1 cellular context compared by ENCODE assay signal in genomic region chr17:55454906-55455474, GRCh38.
A peak's percentile ranks its signal among the peaks of the same experiment; 100 is the strongest.
TF ChIP-seq lines count a peak whose summit lies in the region.

No MANE protein-coding gene starts in this region.

TF ChIP-seq in A549, 52 proteins besides CTCF, POLR2A, EP300 and RAD21 (continued from another document):
- TF ChIP-seq HOXB13 (CRISPR knock-in tag; IDR thresholded peaks at IDR 0.05; ENCODE audit: low read depth) (peak; percentile 98; the same call in 1 of the 2 replicates), FOXS1 (CRISPR knock-in tag; IDR thresholded peaks at IDR 0.05) (peak; percentile 91), GATA3 (IDR thresholded peaks at IDR 0.05; ENCODE audit: borderline replicate concordance) (peak; percentile 100), HOXA7 (CRISPR knock-in tag; IDR thresholded peaks at IDR 0.05) (peak; percentile 74; the same call in 1 of the 2 replicates), HOXB5 (CRISPR knock-in tag; IDR thresholded peaks at IDR 0.05) (peak; percentile 75; the same call in 1 of the 2 replicates), HDAC2 (IDR thresholded peaks at IDR 0.05) (no peak)
